ENCODE assay signal across 8 cellular contexts in the genomic region with DNA sequence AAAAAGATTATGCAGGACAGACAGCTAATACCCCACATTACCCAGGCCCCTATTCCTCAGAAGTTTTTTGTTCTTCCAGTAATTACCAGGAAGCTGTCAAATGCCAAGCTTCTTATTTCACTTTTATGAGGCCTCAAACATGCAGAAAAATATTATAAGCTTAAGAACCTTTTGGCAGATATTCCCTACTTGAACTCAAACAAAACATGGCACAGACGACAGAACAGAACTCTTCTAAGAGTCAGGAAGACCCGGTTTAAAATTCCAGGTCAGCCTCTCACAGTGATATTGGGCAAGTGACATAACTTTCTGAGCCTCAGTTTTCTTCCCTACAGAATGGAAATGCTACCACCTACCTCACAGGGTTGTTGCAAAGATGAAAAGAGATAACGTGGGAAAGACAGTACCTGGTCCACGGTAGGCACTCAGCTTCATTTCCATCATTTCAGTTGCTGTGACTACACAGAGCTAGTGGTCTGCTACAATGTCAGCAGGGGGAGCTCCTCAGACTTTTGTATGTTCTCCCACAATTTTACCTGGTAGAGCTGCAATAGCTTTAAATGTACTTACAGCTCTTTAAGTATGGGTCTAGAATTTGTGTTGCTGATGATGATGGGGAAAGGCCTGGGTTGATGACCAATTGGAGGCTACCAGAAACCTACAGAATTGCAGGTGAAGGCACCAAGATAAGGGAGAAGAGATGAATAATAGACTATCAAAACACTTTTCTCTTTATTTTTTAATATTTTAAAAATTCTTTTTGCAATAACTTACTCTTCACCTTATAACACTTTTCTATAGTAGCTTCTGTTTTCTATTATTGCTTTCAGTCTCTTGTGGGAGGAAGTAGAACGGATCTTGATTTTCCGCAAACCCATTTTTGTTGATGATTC.
DNase-seq lines count a peak whose midpoint lies in the region; ATAC-seq, FAIRE-seq and TF ChIP-seq lines count a peak whose summit lies in the region.

No MANE protein-coding gene starts in this region.

- FAIRE-seq in D721Med (lab: Jason Lieb, UNC): peak; percentile 73

- H3K27me3 ChIP-seq in heart right ventricle: no peaks in the 10 kb centered on the region

- 69% methylated on average over 6 of the region's 6 CpGs for WGBS in heart right ventricle, 2 donors

- no peaks in the 10 kb centered on the region for H3K9me3 Mint-ChIP-seq in activated CD8-positive, alpha-beta T cell treated with anti-CD3 and anti-CD28 coated beads, Interleukin-2, amount 10 ng/mL, durations not matched to agents 7 days and 5 days (ENCODE audit: insufficient read depth)

- no peak overlapping the region for H3K27ac Mint-ChIP-seq in activated CD8-positive, alpha-beta T cell treated with anti-CD3 and anti-CD28 coated beads, Interleukin-2, amount 10 ng/mL, durations not matched to agents 7 days and 5 days

- POLR2A ChIA-PET in activated CD8-positive, alpha-beta T cell treated with anti-CD3 and anti-CD28 coated beads, Interleukin-2, amount 10 ng/mL, durations not matched to agents 7 days and 5 days (lab: Charles Lee): no interaction called here

- H3K4me3 Mint-ChIP-seq in activated CD8-positive, alpha-beta T cell treated with anti-CD3 and anti-CD28 coated beads, Interleukin-2, amount 10 ng/mL, durations not matched to agents 7 days and 5 days: no peak overlapping the region

- DNase-seq in D721Med (ENCODE audit: insufficient read length, low spot score) (no peak), HCEC 1CT (peak; percentile 38), NCI-H524 (lab: John Stamatoyannopoulos, UW) (peak; percentile 54 to 92), heart right ventricle (no peak)
- peak; percentile 60 for DNase-seq in activated CD8-positive, alpha-beta T cell treated with anti-CD3 and anti-CD28 coated beads, Interleukin-2, amount 10 ng/mL, durations not matched to agents 7 days and 5 days
- peak; percentile 17 for DNase-seq in stimulated activated CD4-positive, alpha-beta T cell treated with anti-CD3 and anti-CD28 coated beads, Interleukin-12 subunit alpha, Interleukin-12 subunit beta, amount 100 ng/mL, for 4 hours
- no peak for DNase-seq in effector CD4-positive, alpha-beta T cell

- H3K36me3 ChIP-seq in heart right ventricle: peaks cover 0 to 41% (median 7%) of the 10 kb centered on the region in 9 donors

- H3K4me3 ChIP-seq in heart right ventricle: no peak overlapping the region

- H3K4me1 ChIP-seq in heart right ventricle: peaks cover 0 to 50% (median 36%) of the 10 kb centered on the region in 9 donors

- peak; percentile 85 for ATAC-seq in activated CD8-positive, alpha-beta T cell treated with anti-CD3 and anti-CD28 coated beads, Interleukin-2, amount 10 ng/mL, durations not matched to agents 7 days and 5 days
- peak in 5 of 8 donors; percentile 34 to 59 (median 51) for ATAC-seq in heart right ventricle
- no peak for ATAC-seq in GM21825 (IDR thresholded peaks at IDR 0.05; ENCODE audit: unreplicated experiment)

- TF ChIP-seq CTCF in D721Med (IDR thresholded peaks at IDR 0.05; ENCODE audit: insufficient read depth, missing control alignments) (peak; percentile 58), heart right ventricle (IDR thresholded peaks at IDR 0.05) (peak in 8 of 9 donors; percentile 18 to 67 (median 59))

- no peak overlapping the region for H3K27ac ChIP-seq in heart right ventricle

- no peaks in the 10 kb centered on the region for H3K9me3 ChIP-seq in heart right ventricle

- CTCF ChIA-PET in activated CD8-positive, alpha-beta T cell treated with anti-CD3 and anti-CD28 coated beads, Interleukin-2, amount 10 ng/mL, durations not matched to agents 7 days and 5 days (lab: Charles Lee): interaction anchor here (0.7 to 3.1 kb wide), 37 partner anchors 9 to 477 kb away, joined by 3 to 30 read pairs (median 5); a partner anchor contains a TSS

- peaks cover 11% of the 10 kb centered on the region for H3K36me3 Mint-ChIP-seq in activated CD8-positive, alpha-beta T cell treated with anti-CD3 and anti-CD28 coated beads, Interleukin-2, amount 10 ng/mL, durations not matched to agents 7 days and 5 days (ENCODE audit: low read depth)

- intact Hi-C loops in heart right ventricle (cut with DNase I): loop anchor here in 8 of 10 donors (2.0 to 10.0 kb wide), 4 partner anchors 37 to 47 kb away; no protein-coding TSS in a partner anchor

- no peaks in the 10 kb centered on the region for H3K27me3 Mint-ChIP-seq in activated CD8-positive, alpha-beta T cell treated with anti-CD3 and anti-CD28 coated beads, Interleukin-2, amount 10 ng/mL, durations not matched to agents 7 days and 5 days (ENCODE audit: low read depth)

- peaks cover 5% of the 10 kb centered on the region for H3K4me1 Mint-ChIP-seq in activated CD8-positive, alpha-beta T cell treated with anti-CD3 and anti-CD28 coated beads, Interleukin-2, amount 10 ng/mL, durations not matched to agents 7 days and 5 days (ENCODE audit: low read depth)

Comparison
In these comparisons a context has a peak if more than half of its experiments do, and no peak if none do; other contexts are left out.
1. DNase-seq: peak in HCEC 1CT (single experiment), NCI-H524 (2 of 2), activated CD8-positive, alpha-beta T cell treated with anti-CD3 and anti-CD28 coated beads, Interleukin-2, amount 10 ng/mL, durations not matched to agents 7 days and 5 days (single experiment) and stimulated activated CD4-positive, alpha-beta T cell treated with anti-CD3 and anti-CD28 coated beads, Interleukin-12 subunit alpha, Interleukin-12 subunit beta, amount 100 ng/mL, for 4 hours (single experiment); none in D721Med (single experiment), heart right ventricle (0 of 2) and effector CD4-positive, alpha-beta T cell (single experiment).